10 cellular contexts compared by ENCODE assay signal in genomic region chr2:112812318-112813042, GRCh38. TPM values are rescaled to one million over a fixed set of nuclear protein-coding genes. Genes with fewer than 3 reads are reported as not detected.
DNase-seq lines count a peak whose midpoint lies in the region; ATAC-seq and TF ChIP-seq lines count a peak whose summit lies in the region.
"Had no signal": no experiment of that assay in that cellular context is flagged by ENCODE, and none has a peak within 500 bp of the region (broad histone marks: within the 10 kb centered on the region; RNA-seq: fewer than 3 reads in every experiment).

No MANE protein-coding gene starts in this region.

- H3K27me3 Mint-ChIP-seq in dendritic cell treated with granulocyte-macrophage colony-stimulating factor and Interleukin-4, amounts not matched to agents 40 ng/mL and 50 ng/mL, for 4 days, result no peaks in the 10 kb centered on the region
- no peaks in the 10 kb centered on the region for H3K27me3 Mint-ChIP-seq in stimulated activated memory B cell treated with anti-CD40 and anti-IgM and Interleukin-4, amounts not matched to agents 10 μg/mL and 1 μg/mL and 100 μg/mL, for 72 hours
- H3K27me3 Mint-ChIP-seq in glutamatergic neuron (ENCODE audit: unreplicated experiment), result no peaks in the 10 kb centered on the region
- H3K27me3 Mint-ChIP-seq: CD4-positive, alpha-beta T cell had no signal

- TF ChIP-seq CTCF in heart left ventricle (IDR thresholded peaks at IDR 0.05) (no peak), IMR-90 (conservative IDR thresholded peaks at IDR 0.05; ENCODE audit: low read depth, low read length) (no peak), glutamatergic neuron (IDR thresholded peaks at IDR 0.05; ENCODE audit: partially characterized antibody, unreplicated experiment) (no peak)

- H3K79me1 ChIP-seq in IMR-90 (ENCODE audit: low read depth in 1 of 2, low read length in 2 of 2), result peaks cover 4 to 9% of the 10 kb centered on the region in 2 experiments; a peak in 2 of 4 replicates

- peaks cover 4% of the 10 kb centered on the region for H3K9me3 Mint-ChIP-seq in dendritic cell treated with granulocyte-macrophage colony-stimulating factor and Interleukin-4, amounts not matched to agents 40 ng/mL and 50 ng/mL, for 4 days
- H3K9me3 Mint-ChIP-seq in stimulated activated memory B cell treated with anti-CD40 and anti-IgM and Interleukin-4, amounts not matched to agents 10 μg/mL and 1 μg/mL and 100 μg/mL, for 72 hours, result peaks cover 8% of the 10 kb centered on the region
- H3K9me3 Mint-ChIP-seq in glutamatergic neuron (ENCODE audit: unreplicated experiment), result no peaks in the 10 kb centered on the region

- H4K8ac ChIP-seq in IMR-90 (ENCODE audit: low read depth in 2 of 2, low read length in 2 of 2), result peak overlapping the region; percentile 90 to 97

- H3K4ac ChIP-seq in IMR-90 (ENCODE audit: low read depth, low read length), result peak overlapping the region; percentile 95

- no peak overlapping the region for H3K4me3 Mint-ChIP-seq in dendritic cell treated with granulocyte-macrophage colony-stimulating factor and Interleukin-4, amounts not matched to agents 40 ng/mL and 50 ng/mL, for 4 days
- H3K4me3 Mint-ChIP-seq in stimulated activated memory B cell treated with anti-CD40 and anti-IgM and Interleukin-4, amounts not matched to agents 10 μg/mL and 1 μg/mL and 100 μg/mL, for 72 hours, result no peak overlapping the region
- H3K4me3 Mint-ChIP-seq in glutamatergic neuron (ENCODE audit: unreplicated experiment), result no peak overlapping the region
- H3K4me3 Mint-ChIP-seq: CD4-positive, alpha-beta T cell had no signal

- TF ChIP-seq RAD21 in IMR-90 (IDR thresholded peaks at IDR 0.05; ENCODE audit: low read length), result no peak

- peaks cover 33% of the 10 kb centered on the region for H3K4me1 Mint-ChIP-seq in dendritic cell treated with granulocyte-macrophage colony-stimulating factor and Interleukin-4, amounts not matched to agents 40 ng/mL and 50 ng/mL, for 4 days (ENCODE audit: low read depth)
- H3K4me1 Mint-ChIP-seq in stimulated activated memory B cell treated with anti-CD40 and anti-IgM and Interleukin-4, amounts not matched to agents 10 μg/mL and 1 μg/mL and 100 μg/mL, for 72 hours, result peaks cover 27% of the 10 kb centered on the region
- H3K4me1 Mint-ChIP-seq in glutamatergic neuron (ENCODE audit: low read depth, unreplicated experiment), result peaks cover 4% of the 10 kb centered on the region

- H3K9ac ChIP-seq in IMR-90 (ENCODE audit: low read depth, low read length), result peak overlapping the region; percentile 29; the same call in 1 of the 2 replicates

- in situ Hi-C loops in IMR-90 (cut with MboI; ENCODE audit: low sequenced_read_pairs), result no loop called here

- dilution Hi-C loops in IMR-90 (cut with HindIII; ENCODE audit: low sequenced_read_pairs, unreplicated experiment), result no loop called here

- CTCF ChIA-PET in IMR-90 (lab: Yijun Ruan, JAX), result interaction anchor here (0.5 to 1.4 kb wide), 2 partner anchors 10 to 129 kb away, joined by 4 to 6 read pairs; no protein-coding TSS in a partner anchor

- H2BK15ac ChIP-seq in IMR-90 (ENCODE audit: low read depth, low read length), result peak overlapping the region; percentile 84; the same call in 2 of the 3 replicates

- H3K27ac Mint-ChIP-seq in dendritic cell treated with granulocyte-macrophage colony-stimulating factor and Interleukin-4, amounts not matched to agents 40 ng/mL and 50 ng/mL, for 4 days, result peak overlapping the region; percentile 33
- H3K27ac Mint-ChIP-seq in stimulated activated memory B cell treated with anti-CD40 and anti-IgM and Interleukin-4, amounts not matched to agents 10 μg/mL and 1 μg/mL and 100 μg/mL, for 72 hours, result peak overlapping the region; percentile 78
- no peak overlapping the region for H3K27ac Mint-ChIP-seq in glutamatergic neuron (ENCODE audit: unreplicated experiment)
- H3K27ac Mint-ChIP-seq: CD4-positive, alpha-beta T cell had no signal

- H2BK20ac ChIP-seq in IMR-90 (ENCODE audit: low read depth, low read length), result peak overlapping the region; percentile 96

- peak overlapping the region; percentile 35 for H3K4me2 ChIP-seq in IMR-90 (ENCODE audit: low read depth, low read length)

- H3K36me3 Mint-ChIP-seq in dendritic cell treated with granulocyte-macrophage colony-stimulating factor and Interleukin-4, amounts not matched to agents 40 ng/mL and 50 ng/mL, for 4 days (ENCODE audit: low read depth), result peaks cover 2% of the 10 kb centered on the region
- peaks cover 9% of the 10 kb centered on the region for H3K36me3 Mint-ChIP-seq in stimulated activated memory B cell treated with anti-CD40 and anti-IgM and Interleukin-4, amounts not matched to agents 10 μg/mL and 1 μg/mL and 100 μg/mL, for 72 hours
- no peaks in the 10 kb centered on the region for H3K36me3 Mint-ChIP-seq in glutamatergic neuron (ENCODE audit: unreplicated experiment)

- H2BK120ac ChIP-seq in IMR-90 (ENCODE audit: low read depth, low read length), result peak overlapping the region; percentile 92

- no peaks in the 10 kb centered on the region for H3K27me3 ChIP-seq in heart left ventricle
- H3K27me3 ChIP-seq in IMR-90 (ENCODE audit: control insufficient read depth, insufficient read depth, low read length), result no peaks in the 10 kb centered on the region

- peak overlapping the region; percentile 76 for H4K5ac ChIP-seq in IMR-90 (ENCODE audit: low read depth, low read length)

- H3K36me3 ChIP-seq in heart left ventricle (no peaks in the 10 kb centered on the region), IMR-90 (ENCODE audit: control insufficient read depth, insufficient read depth, low read length) (no peaks in the 10 kb centered on the region)

- no peak overlapping the region for H3K4me3 ChIP-seq in heart left ventricle
- no peak overlapping the region for H3K4me3 ChIP-seq in IMR-90 (ENCODE audit: insufficient read depth, low read depth, low read length)

- H3K9me3 ChIP-seq in heart left ventricle (peaks cover 0 to 7% (median 0%) of the 10 kb centered on the region in 12 donors), IMR-90 (ENCODE audit: control insufficient read depth, insufficient read depth, low read length) (no peaks in the 10 kb centered on the region)

- H2AK5ac ChIP-seq in IMR-90 (ENCODE audit: low read depth, low read length), result peak overlapping the region; percentile 90

- H2BK5ac ChIP-seq in IMR-90 (ENCODE audit: low read depth, low read length, poor library complexity, severe bottlenecking), result peak overlapping the region; percentile 91

- WGBS in heart left ventricle, 4 donors, result 56 to 64% (median 61%) methylated on average over 12 of the region's 12 CpGs
- no CpG with 5 or more reads among the region's 12 CpGs for WGBS in IMR-90 (ENCODE audit: extremely low coverage in 2 of 2, insufficient read length in 1 of 2), 2 experiments

- peak overlapping the region; percentile 70 for H2AK9ac ChIP-seq in IMR-90 (replicated peaks; ENCODE audit: low read depth, low read length, poor library complexity)

- H3K27ac ChIP-seq in heart left ventricle (peak overlapping the region in 7 of 12 donors; percentile 13 to 62 (median 29)), IMR-90 (ENCODE audit: insufficient read depth, low read length) (peak overlapping the region; percentile 79)

- intact Hi-C loops in heart left ventricle (cut with DNase I) (loop anchor here in 4 of 10 donors (5.0 to 10.0 kb wide), 2 partner anchors 48 to 55 kb away; partner anchors contain the start of gene CKAP2L (in 2 of the 4)), Right ventricle myocardium superior (cut with DNase I) (no loop called here), IMR-90 (cut with micrococcal nuclease) (no loop called here)
- intact Hi-C loops in dendritic cell treated with granulocyte-macrophage colony-stimulating factor and Interleukin-4, amounts not matched to agents 40 ng/mL and 50 ng/mL, for 4 days (cut with micrococcal nuclease), result loop anchor here (10.0 kb wide), 1 partner anchor 48 kb away; the partner anchor contains the start of gene CKAP2L

- TF ChIP-seq POLR2A in heart left ventricle (IDR thresholded peaks at IDR 0.05) (no peak), IMR-90 (IDR thresholded peaks at IDR 0.05; ENCODE audit: low read depth, low read length) (no peak)

- peak overlapping the region; percentile 92 for H4K91ac ChIP-seq in IMR-90 (ENCODE audit: insufficient read depth, low read depth, low read length)

- H3K9me1 ChIP-seq in IMR-90 (ENCODE audit: insufficient read depth, low read length), result peaks cover 15% of the 10 kb centered on the region

- peak overlapping the region; percentile 70 for H2AFZ ChIP-seq in IMR-90 (replicated peaks; ENCODE audit: low read length, poor library complexity)

- no TSS peak for BruUV-seq in IMR-90 (replicated peaks; lab: Mats Ljungman, UMichigan)

- peak overlapping the region; percentile 86 for H3K23ac ChIP-seq in IMR-90 (ENCODE audit: low read depth, low read length)

- POLR2A ChIA-PET in IMR-90 (lab: Charles Lee; ENCODE audit: unreplicated experiment), result no interaction called here

- peak overlapping the region; percentile 88 for H3K14ac ChIP-seq in IMR-90 (replicated peaks; ENCODE audit: low read depth, low read length)

- DNase-seq in heart left ventricle, result no peak
- no peak for DNase-seq in Right ventricle myocardium superior
- peak; percentile 96 for DNase-seq in IMR-90
- no peak for DNase-seq in islet precursor cell
- DNase-seq in glutamatergic neuron, result no peak
- DNase-seq: CD4-positive, alpha-beta T cell had no signal

- H3K56ac ChIP-seq in IMR-90 (ENCODE audit: extremely low read depth, insufficient read depth, low read length), result peak overlapping the region; percentile 69

- ATAC-seq in heart left ventricle (peak in 1 of 4 donors; percentile 67), Right ventricle myocardium superior (ENCODE audit: poor library complexity) (no peak), IMR-90 (ENCODE audit: low read depth) (peak; percentile 61), HG03196 (IDR thresholded peaks at IDR 0.05; ENCODE audit: unreplicated experiment) (no peak)
- peak; percentile 81 for ATAC-seq in stimulated activated memory B cell treated with anti-CD40 and anti-IgM and Interleukin-4, amounts not matched to agents 10 μg/mL and 1 μg/mL and 100 μg/mL, for 72 hours

- H3K4me1 ChIP-seq in heart left ventricle (peaks cover 0 to 33% (median 25%) of the 10 kb centered on the region in 12 donors), IMR-90 (ENCODE audit: control insufficient read depth, insufficient read depth, low read length) (peaks cover 18% of the 10 kb centered on the region)

- no peaks in the 10 kb centered on the region for H4K20me1 ChIP-seq in IMR-90 (ENCODE audit: insufficient read depth, low read length)

- H3K18ac ChIP-seq in IMR-90 (ENCODE audit: low read depth, low read length), result peak overlapping the region; percentile 91

RNA-seq across cellular contexts. Expression of gene IL1B, which starts 24.1 kb away (rescaled TPM):
- 10 to 100 TPM in 1 of 9 donors, 1 to 10 TPM in 3, under 1 TPM in 1, not detected in 4; 0.68 to 12.3 (median 3.9) TPM for total RNA-seq in heart left ventricle
- under 1 TPM; 0.27 to 0.49 TPM for polyA plus RNA-seq in heart left ventricle
- total RNA-seq in Right ventricle myocardium superior, result 0.30 TPM
- total RNA-seq in IMR-90 (2012; rRNA removed), result 3.0 and 3.6 TPM in 2 replicates
- polyA plus RNA-seq in IMR-90 (2012; rRNA removed), result 3.2 and 4.4 TPM in 2 replicates
- polyA plus RNA-seq in IMR-90 (2012; cell fraction: cytosol; rRNA removed), result 5.7 and 5.9 TPM in 2 replicates
- 5.4 and 17.9 TPM in 2 replicates for polyA plus RNA-seq in IMR-90 (2012; cell fraction: nucleus; rRNA removed; ENCODE audit: low replicate concordance)
- not detected for total RNA-seq in glutamatergic neuron (ENCODE audit: unreplicated experiment)

RNA-seq across cellular contexts. Expression of gene IL1A, which starts 28.2 kb away (rescaled TPM):
- total RNA-seq in heart left ventricle (under 1 TPM in 1 of 9 donors, not detected in 8; 0.13 TPM), Right ventricle myocardium superior (not detected), IMR-90 (2012; rRNA removed) (0.83 and 1.1 TPM in 2 replicates), glutamatergic neuron (ENCODE audit: unreplicated experiment) (not detected)
- polyA plus RNA-seq in heart left ventricle (not detected), IMR-90 (2012; rRNA removed) (0.39 and 0.48 TPM in 2 replicates)
- polyA plus RNA-seq in IMR-90 (2012; cell fraction: cytosol; rRNA removed), result 0.05 and 0.30 TPM in 2 replicates
- 0.08 and 1.6 TPM in 2 replicates for polyA plus RNA-seq in IMR-90 (2012; cell fraction: nucleus; rRNA removed; ENCODE audit: low replicate concordance)
- total RNA-seq: CD4-positive, alpha-beta T cell; temporal lobe had no signal

RNA-seq across cellular contexts. Expression of gene CKAP2L, which starts 48.1 kb away (rescaled TPM):
- total RNA-seq in heart left ventricle (1 to 10 TPM in 1 of 9 donors, under 1 TPM in 5, not detected in 3; 0.10 to 4.5 (median 0.33) TPM), Right ventricle myocardium superior (0.30 TPM), IMR-90 (2012; rRNA removed) (9.9 and 13.3 TPM in 2 replicates), glutamatergic neuron (ENCODE audit: unreplicated experiment) (3.3 TPM)
- polyA plus RNA-seq in heart left ventricle (under 1 TPM in 1 of 2 donors, not detected in 1; 0.06 TPM), IMR-90 (2012; rRNA removed) (6.3 and 6.4 TPM in 2 replicates)
- 0.43 and 0.55 TPM in 2 replicates for polyA plus RNA-seq in IMR-90 (2012; cell fraction: cytosol; rRNA removed)
- polyA plus RNA-seq in IMR-90 (2012; cell fraction: nucleus; rRNA removed; ENCODE audit: low replicate concordance), result 0.50 and 2.0 TPM in 2 replicates

Comparison
In these comparisons a context has a peak if more than half of its experiments do, and no peak if none do; other contexts are left out.
1. ATAC-seq: peak in IMR-90 (single experiment) and stimulated activated memory B cell treated with anti-CD40 and anti-IgM and Interleukin-4, amounts not matched to agents 10 μg/mL and 1 μg/mL and 100 μg/mL, for 72 hours (single experiment); none in Right ventricle myocardium superior (single experiment) and HG03196 (single experiment).